ENCODE assay signal across 16 cellular contexts in genomic region chr1:230878584-230878975, GRCh38. TPM values are rescaled to one million over a fixed set of nuclear protein-coding genes. Genes with fewer than 3 reads are reported as not detected.
DNase-seq lines count a peak whose midpoint lies in the region; ATAC-seq, FAIRE-seq and TF ChIP-seq lines count a peak whose summit lies in the region.
"Had no signal": no experiment of that assay in that cellular context is flagged by ENCODE, and none has a peak within 500 bp of the region (broad histone marks: within the 10 kb centered on the region; RNA-seq: fewer than 3 reads in every experiment).

No MANE protein-coding gene starts in this region.

- no peak overlapping the region for H3K9ac ChIP-seq in HepG2 (ENCODE audit: insufficient read depth, low read depth, low read length)

- H3K27me3 ChIP-seq in MG63 (no peaks in the 10 kb centered on the region), psoas muscle (ENCODE audit: insufficient read depth in 3 of 3, low read length in 2 of 3) (no peaks in the 10 kb centered on the region), HepG2 (ENCODE audit: control insufficient read depth in 1 of 2, insufficient read depth in 2 of 2, low read length in 2 of 2) (peaks cover 0 to 32% of the 10 kb centered on the region in 2 experiments; a peak in 4 of 5 replicates)

- no TSS peak for BruUV-seq in HepG2 (replicated peaks; lab: Mats Ljungman, UMichigan)

- CTCF ChIA-PET in HepG2 (lab: Yijun Ruan, JAX; ENCODE audit: low intra/inter-chr PET ratio, low total read pairs) = no interaction called here

- in situ Hi-C loops in HepG2 (cut with HindIII; ENCODE audit: extremely low pct_ligation_motif_present, low pct_unique_long_range_greater_than_20kb) = no loop called here

- TF ChIP-seq EP300 in HepG2 (IDR thresholded peaks at IDR 0.05; ENCODE audit: low read depth in 2 of 2, low read length in 2 of 2) = no peak
- no peak for TF ChIP-seq EP300 in HepG2 (CRISPR knock-in tag; IDR thresholded peaks at IDR 0.05; ENCODE audit: borderline replicate concordance)

- 14 to 26% (median 17%) methylated on average over 5 of the region's 5 CpGs for WGBS in psoas muscle, 3 donors
- 9% methylated on average over 5 of the region's 5 CpGs for WGBS in HepG2 (ENCODE audit: low lambda C conversion rate)

- ATAC-seq in psoas muscle (peak in 3 of 4 donors; percentile 36 to 68 (median 58)), HG03432 (IDR thresholded peaks at IDR 0.05; ENCODE audit: unreplicated experiment) (no peak), HepG2 (no peak)
- no peak for ATAC-seq in effector memory CD8-positive, alpha-beta T cell (replicated peaks)

- H3K4me1 ChIP-seq in psoas muscle = no peaks in the 10 kb centered on the region
- H3K4me1 ChIP-seq in HepG2 (ENCODE audit: insufficient read depth, low read length) = no peaks in the 10 kb centered on the region
- H3K4me1 ChIP-seq: prostate gland had no signal

- no peak for TF ChIP-seq RAD21 in HepG2 (CRISPR knock-in tag; IDR thresholded peaks at IDR 0.05)

- POLR2A ChIA-PET in HepG2 (lab: Yijun Ruan, JAX) = interaction anchor here (2.0 kb wide), 1 partner anchor 10 kb away, joined by 7 read pairs; the partner anchor contains the start of gene C1orf198

- H3K36me3 Mint-ChIP-seq in effector memory CD8-positive, alpha-beta T cell (ENCODE audit: insufficient read depth) = no peaks in the 10 kb centered on the region
- H3K36me3 Mint-ChIP-seq: memory B cell had no signal

- intact Hi-C loops in psoas muscle (cut with DNase I) (loop anchor here in 1 of 2 donors (5.0 kb wide), 1 partner anchor 81 kb away; no protein-coding TSS in a partner anchor), HepG2 (cut with micrococcal nuclease; ENCODE audit: unreplicated experiment) (no loop called here)

- no peak for TF ChIP-seq POLR2A in HepG2 (IDR thresholded peaks at IDR 0.05; ENCODE audit: insufficient read depth in 1 of 2, low read depth in 2 of 2, low read length in 2 of 2)

- peaks cover 68 to 91% of the 10 kb centered on the region in 2 donors for H3K27me3 Mint-ChIP-seq in effector memory CD8-positive, alpha-beta T cell

- H3K4me3 Mint-ChIP-seq in effector memory CD8-positive, alpha-beta T cell = no peak overlapping the region
- H3K4me3 Mint-ChIP-seq: activated T-cell treated with anti-CD3 and anti-CD28 coated beads, Interleukin-2, amount 50 U/mL, for 24 hours; memory B cell had no signal

- no peak for FAIRE-seq in HepG2 (lab: Jason Lieb, UNC)

- no peak overlapping the region for H2AFZ ChIP-seq in HepG2 (ENCODE audit: low read length)

- H3K36me3 ChIP-seq in MG63 (no peaks in the 10 kb centered on the region), psoas muscle (ENCODE audit: insufficient read depth in 1 of 2, low read depth in 1 of 2) (no peaks in the 10 kb centered on the region), HepG2 (replicated peaks in 1 of 2; ENCODE audit: control insufficient read depth in 1 of 2, insufficient read depth in 2 of 2, low read length in 2 of 2) (no peaks in the 10 kb centered on the region)
- H3K36me3 ChIP-seq: prostate gland had no signal

- no peaks in the 10 kb centered on the region for H4K20me1 ChIP-seq in HepG2 (ENCODE audit: insufficient read depth, low read length)

- no peak overlapping the region for H3K27ac ChIP-seq in psoas muscle
- no peak overlapping the region for H3K27ac ChIP-seq in HepG2 (ENCODE audit: extremely low read length, insufficient read depth, low read length)
- H3K27ac ChIP-seq: C4-2B, prostate gland had no signal

- H3K27ac Mint-ChIP-seq in effector memory CD8-positive, alpha-beta T cell = no peak overlapping the region
- H3K27ac Mint-ChIP-seq: activated T-cell treated with anti-CD3 and anti-CD28 coated beads, Interleukin-2, amount 50 U/mL, for 24 hours; memory B cell had no signal

- no peak for TF ChIP-seq CTCF in fibroblast of pulmonary artery (IDR thresholded peaks at IDR 0.05; ENCODE audit: low read length, missing control alignments)
- no peak for TF ChIP-seq CTCF in psoas muscle (IDR thresholded peaks at IDR 0.05)
- TF ChIP-seq CTCF in HepG2 (CRISPR knock-in tag; IDR thresholded peaks at IDR 0.05) = no peak

- H3K9me3 Mint-ChIP-seq in effector memory CD8-positive, alpha-beta T cell = no peaks in the 10 kb centered on the region
- H3K9me3 Mint-ChIP-seq: activated T-cell treated with anti-CD3 and anti-CD28 coated beads, Interleukin-2, amount 50 U/mL, for 24 hours; memory B cell had no signal

- no peaks in the 10 kb centered on the region for H3K79me2 ChIP-seq in HepG2 (ENCODE audit: insufficient read depth, low read length)

- H3K4me2 ChIP-seq in HepG2 (ENCODE audit: low read depth, low read length) = no peak overlapping the region

- H3K4me3 ChIP-seq in MG63 = no peak overlapping the region
- H3K4me3 ChIP-seq in fibroblast of pulmonary artery (replicated peaks; ENCODE audit: low read depth, low read length) = no peak overlapping the region
- no peak overlapping the region for H3K4me3 ChIP-seq in psoas muscle
- no peak overlapping the region for H3K4me3 ChIP-seq in HepG2 (replicated peaks in 1 of 3; ENCODE audit: insufficient read depth in 1 of 3, low read depth in 2 of 3, low read length in 3 of 3)
- H3K4me3 ChIP-seq: prostate gland had no signal

- DNase-seq in AG08396 (ENCODE audit: low spot score) (peak; percentile 57), MG63 (peak; percentile 71), fibroblast of pulmonary artery (ENCODE audit: low read depth) (peak; percentile 53), psoas muscle (peak; percentile 68 to 77), HepG2 (ENCODE audit: low spot score) (no peak), hypothalamus (lab: John Stamatoyannopoulos, UW) (no peak)
- DNase-seq in effector memory CD8-positive, alpha-beta T cell = no peak
- DNase-seq: activated T-cell treated with anti-CD3 and anti-CD28 coated beads, Interleukin-2, amount 50 U/mL, for 24 hours; effector CD8-positive, alpha-beta T cell; H7; NCI-H1092 treated with DMSO at 0.1 percent for 48 hours; stimulated activated CD4-positive, alpha-beta T cell treated with anti-CD3 and anti-CD28 coated beads, Interleukin-2, amount 100 ng/mL, for 48 hours had no signal

- H3K4me1 Mint-ChIP-seq in effector memory CD8-positive, alpha-beta T cell (ENCODE audit: low read depth in 2 of 2) = peaks cover 0 to 3% of the 10 kb centered on the region in 2 donors
- H3K4me1 Mint-ChIP-seq: memory B cell had no signal

- no peaks in the 10 kb centered on the region for H3K9me3 ChIP-seq in MG63
- H3K9me3 ChIP-seq in psoas muscle = no peaks in the 10 kb centered on the region
- no peaks in the 10 kb centered on the region for H3K9me3 ChIP-seq in HepG2 (ENCODE audit: low read length)
- H3K9me3 ChIP-seq: prostate gland had no signal

TF ChIP-seq in HepG2, 621 proteins besides CTCF, POLR2A, EP300 and RAD21 (continues in another document):
- TF ChIP-seq PTBP1 (IDR thresholded peaks at IDR 0.05; ENCODE audit: low read depth, low read length, poor library complexity, severe bottlenecking) = no peak
- no peak for TF ChIP-seq ZNF441 (CRISPR knock-in tag; IDR thresholded peaks at IDR 0.05; ENCODE audit: borderline replicate concordance)
- no peak for TF ChIP-seq KDM5A (IDR thresholded peaks at IDR 0.05; ENCODE audit: borderline replicate concordance, low read length)
- no peak for TF ChIP-seq ADNP (CRISPR knock-in tag; IDR thresholded peaks at IDR 0.05)
- TF ChIP-seq ZHX1 (CRISPR knock-in tag; IDR thresholded peaks at IDR 0.05; ENCODE audit: low read depth) = no peak
- no peak for TF ChIP-seq MIER2 (CRISPR knock-in tag; IDR thresholded peaks at IDR 0.05)

RNA-seq across cellular contexts. Expression of gene C1orf198, which starts 10.3 kb away (rescaled TPM):
- total RNA-seq in MG63 (2014; rRNA removed; shearing (Covaris generic); ENCODE audit: low replicate concordance) = 39.5 and 47.1 TPM in 2 replicates
- total RNA-seq in psoas muscle = 100 to 1,000 TPM in 2 of 4 donors, 10 to 100 TPM in 2; 32.0 to 122 (median 86.7) TPM
- polyA plus RNA-seq in psoas muscle = 10 to 100 TPM; 44.6 to 99.6 (median 81.8) TPM
- total RNA-seq in HepG2 (2016; rRNA removed; fragmentation: Illumina TruSeq; extraction: Trizol) = 13.4 and 16.0 TPM in 2 replicates
- total RNA-seq in HepG2 (2016; cell fraction: cytosol; rRNA removed; fragmentation: Illumina TruSeq; extraction: Trizol; ENCODE audit: low read depth) = 1.5 and 2.5 TPM in 2 replicates
- total RNA-seq in HepG2 (2016; cell fraction: insoluble cytoplasmic fraction; rRNA removed; fragmentation: Illumina TruSeq; extraction: Trizol) = 13.4 and 14.5 TPM in 2 replicates
- 8.6 and 8.8 TPM in 2 replicates for total RNA-seq in HepG2 (2016; cell fraction: membrane; rRNA removed; fragmentation: Illumina TruSeq; extraction: Trizol)
- total RNA-seq in HepG2 (2016; cell fraction: nucleus; rRNA removed; fragmentation: Illumina TruSeq; extraction: Trizol) = 8.3 and 9.9 TPM in 2 replicates
- 12.7 and 13.7 TPM in 2 replicates for polyA plus RNA-seq in HepG2 (2011; rRNA removed)
- 11.3 and 13.6 TPM in 2 replicates for polyA plus RNA-seq in HepG2 (2011; cell fraction: cytosol; rRNA removed)
- 16.2 and 18.1 TPM in 2 replicates for polyA plus RNA-seq in HepG2 (2011; cell fraction: nucleus; rRNA removed)
- polyA plus RNA-seq in HepG2 (2012) = 8.9 and 9.1 TPM in 2 replicates
- 1.5 and 1.6 TPM in 2 replicates for polyA plus RNA-seq in HepG2 (2016; cell fraction: cytosol; fragmentation: Illumina TruSeq; extraction: Trizol; ENCODE audit: low read depth)
- 19.1 and 21.4 TPM in 2 replicates for polyA plus RNA-seq in HepG2 (2016; cell fraction: insoluble cytoplasmic fraction; fragmentation: Illumina TruSeq; extraction: Trizol; ENCODE audit: low read depth)
- 6.0 and 6.2 TPM in 2 replicates for polyA plus RNA-seq in HepG2 (2016; cell fraction: membrane; fragmentation: Illumina TruSeq; extraction: Trizol; ENCODE audit: low read depth)
- polyA plus RNA-seq in HepG2 (2016; cell fraction: nucleus; fragmentation: Illumina TruSeq; extraction: Trizol; ENCODE audit: insufficient read depth, low read depth) = 16.8 and 17.0 TPM in 2 replicates
- polyA minus RNA-seq in HepG2 (2011; rRNA and poly(A)+ RNA removed; ENCODE audit: low replicate concordance) = 15.9 and 27.8 TPM in 2 replicates
- 14.3 and 14.7 TPM in 2 replicates for polyA minus RNA-seq in HepG2 (2011; cell fraction: cytosol; rRNA and poly(A)+ RNA removed)
- polyA minus RNA-seq in HepG2 (2011; cell fraction: nucleus; rRNA and poly(A)+ RNA removed) = 12.6 and 12.7 TPM in 2 replicates

Comparison
In these comparisons a context has a peak if more than half of its experiments do, and no peak if none do; other contexts are left out.
1. DNase-seq: peak in AG08396 (single experiment), MG63 (single experiment), fibroblast of pulmonary artery (single experiment) and psoas muscle (2 of 2); none in HepG2 (single experiment), effector memory CD8-positive, alpha-beta T cell (0 of 3) and hypothalamus (0 of 51).
2. ATAC-seq: peak in psoas muscle (3 of 4); none in HG03432 (single experiment), HepG2 (single experiment) and effector memory CD8-positive, alpha-beta T cell (single experiment).